Comparison of ENCODE assay signal across 17 cellular contexts in genomic region chr12:19239616-19240234, GRCh38.
DNase-seq lines count a peak whose midpoint lies in the region; ATAC-seq and TF ChIP-seq lines count a peak whose summit lies in the region.
"Had no signal": no experiment of that assay in that cellular context is flagged by ENCODE, and none has a peak within 500 bp of the region (broad histone marks: within the 10 kb centered on the region; RNA-seq: fewer than 3 reads in every experiment).

No MANE protein-coding gene starts in this region.

- peaks cover 50 to 87% of the 10 kb centered on the region in 2 donors for H3K4me1 ChIP-seq in adrenal gland (replicated peaks in 1 of 2)
- peaks cover 34% of the 10 kb centered on the region for H3K4me1 ChIP-seq in smooth muscle cell (ENCODE audit: low read depth)
- H3K4me1 ChIP-seq in Caco-2, result no peaks in the 10 kb centered on the region

- TF ChIP-seq CTCF in adrenal gland (IDR thresholded peaks at IDR 0.05) (no peak), fibroblast of the aortic adventitia (IDR thresholded peaks at IDR 0.05; ENCODE audit: insufficient read depth, low read length) (no peak), smooth muscle cell (IDR thresholded peaks at IDR 0.05; ENCODE audit: borderline replicate concordance, insufficient read depth, poor library complexity, severe bottlenecking) (no peak), Caco-2 (IDR thresholded peaks at IDR 0.05; ENCODE audit: insufficient read depth in 1 of 2, low read depth in 1 of 2, low read length in 1 of 2, severe bottlenecking in 1 of 2, unreplicated experiment in 1 of 2) (no peak)

- peaks cover 23% of the 10 kb centered on the region for H4K20me1 ChIP-seq in smooth muscle cell (ENCODE audit: low read depth)

- no peak overlapping the region for H3K4me3 ChIP-seq in adrenal gland
- no peak overlapping the region for H3K4me3 ChIP-seq in fibroblast of the aortic adventitia (ENCODE audit: low read depth, low read length)
- peak overlapping the region; percentile 2 for H3K4me3 ChIP-seq in smooth muscle cell
- H3K4me3 ChIP-seq in Caco-2 (ENCODE audit: low read depth, low read length), result no peak overlapping the region
- H3K4me3 ChIP-seq: heart right ventricle, thyroid gland had no signal

- POLR2A ChIA-PET in Caco-2 (lab: Charles Lee), result no interaction called here

- H2AFZ ChIP-seq in smooth muscle cell (ENCODE audit: low read depth), result no peak overlapping the region

- H3K36me3 Mint-ChIP-seq in Caco-2 (ENCODE audit: insufficient read depth, unreplicated experiment), result no peaks in the 10 kb centered on the region
- H3K36me3 Mint-ChIP-seq in activated T-helper 17 cell treated with anti-CD3 and anti-CD28 coated beads, Interleukin-2, amount 50 U/mL, for 72 hours (ENCODE audit: low read depth), result no peaks in the 10 kb centered on the region
- H3K36me3 Mint-ChIP-seq: activated CD8-positive, alpha-beta memory T cell treated with anti-CD3 and anti-CD28 coated beads, Interleukin-2, amount 10 ng/mL, durations not matched to agents 7 days and 5 days; activated naive CD8-positive, alpha-beta T cell treated with anti-CD3 and anti-CD28 coated beads, Interleukin-2, amount 10 ng/mL, durations not matched to agents 7 days and 5 days had no signal

- CTCF ChIA-PET in Caco-2 (lab: Charles Lee), result no interaction called here

- H3K27ac Mint-ChIP-seq in Caco-2 (ENCODE audit: unreplicated experiment), result no peak overlapping the region
- no peak overlapping the region for H3K27ac Mint-ChIP-seq in activated T-helper 17 cell treated with anti-CD3 and anti-CD28 coated beads, Interleukin-2, amount 50 U/mL, for 72 hours
- H3K27ac Mint-ChIP-seq: activated CD8-positive, alpha-beta memory T cell treated with anti-CD3 and anti-CD28 coated beads, Interleukin-2, amount 10 ng/mL, durations not matched to agents 7 days and 5 days; activated naive CD8-positive, alpha-beta T cell treated with anti-CD3 and anti-CD28 coated beads, Interleukin-2, amount 10 ng/mL, durations not matched to agents 7 days and 5 days had no signal

- H3K27me3 ChIP-seq in adrenal gland, result no peaks in the 10 kb centered on the region
- no peaks in the 10 kb centered on the region for H3K27me3 ChIP-seq in smooth muscle cell (ENCODE audit: low read depth)
- no peaks in the 10 kb centered on the region for H3K27me3 ChIP-seq in Caco-2 (replicated peaks; ENCODE audit: control insufficient read depth, insufficient read depth, low read length)
- H3K27me3 ChIP-seq: heart right ventricle, thyroid gland had no signal

- H3K27ac ChIP-seq in adrenal gland (peak overlapping the region in 4 of 5 donors; percentile 10 to 48 (median 34)), smooth muscle cell (ENCODE audit: low read depth) (peak overlapping the region; percentile 59)
- H3K27ac ChIP-seq: thyroid gland had no signal

- no TSS peak for BruUV-seq in Caco-2 (replicated peaks; lab: Mats Ljungman, UMichigan)

- intact Hi-C loops in adrenal gland (cut with DNase I) (no loop called here), Caco-2 (cut with micrococcal nuclease; ENCODE audit: unreplicated experiment) (no loop called here)

- peak overlapping the region; percentile 55 for H3K4me2 ChIP-seq in smooth muscle cell

- no peaks in the 10 kb centered on the region for H3K9me3 ChIP-seq in adrenal gland (replicated peaks in 1 of 3)
- no peaks in the 10 kb centered on the region for H3K9me3 ChIP-seq in smooth muscle cell (replicated peaks; ENCODE audit: low read depth)
- no peaks in the 10 kb centered on the region for H3K9me3 ChIP-seq in Caco-2
- H3K9me3 ChIP-seq: heart right ventricle, thyroid gland had no signal

- 38 to 53% (median 47%) methylated on average over 6 of the region's 6 CpGs for WGBS in adrenal gland, 4 donors
- WGBS in smooth muscle cell (ENCODE audit: low lambda C conversion rate), result 47% methylated on average over 6 of the region's 6 CpGs

- TF ChIP-seq POLR2A in adrenal gland (IDR thresholded peaks at IDR 0.05), result no peak

- no peak overlapping the region for H3K4me3 Mint-ChIP-seq in Caco-2 (ENCODE audit: unreplicated experiment)
- H3K4me3 Mint-ChIP-seq in activated T-helper 17 cell treated with anti-CD3 and anti-CD28 coated beads, Interleukin-2, amount 50 U/mL, for 72 hours, result no peak overlapping the region
- H3K4me3 Mint-ChIP-seq: activated CD8-positive, alpha-beta memory T cell treated with anti-CD3 and anti-CD28 coated beads, Interleukin-2, amount 10 ng/mL, durations not matched to agents 7 days and 5 days; activated naive CD8-positive, alpha-beta T cell treated with anti-CD3 and anti-CD28 coated beads, Interleukin-2, amount 10 ng/mL, durations not matched to agents 7 days and 5 days had no signal

- peaks cover 5% of the 10 kb centered on the region for H3F3A ChIP-seq in smooth muscle cell (ENCODE audit: low read depth)

- no peaks in the 10 kb centered on the region for H3K9me3 Mint-ChIP-seq in Caco-2 (ENCODE audit: unreplicated experiment)
- no peaks in the 10 kb centered on the region for H3K9me3 Mint-ChIP-seq in activated T-helper 17 cell treated with anti-CD3 and anti-CD28 coated beads, Interleukin-2, amount 50 U/mL, for 72 hours
- H3K9me3 Mint-ChIP-seq: activated naive CD8-positive, alpha-beta T cell treated with anti-CD3 and anti-CD28 coated beads, Interleukin-2, amount 10 ng/mL, durations not matched to agents 7 days and 5 days had no signal

- H3K9ac ChIP-seq in smooth muscle cell (ENCODE audit: low read depth), result no peak overlapping the region

- DNase-seq in HCEC 1CT, result peak; percentile 78
- DNase-seq in adrenal gland, result peak in 2 of 7 donors; percentile 26 to 33
- DNase-seq in fibroblast of the aortic adventitia (ENCODE audit: low read depth), result peak; percentile 81
- no peak for DNase-seq in smooth muscle cell (lab: John Stamatoyannopoulos, UW; ENCODE audit: unreplicated experiment)
- no peak for DNase-seq in Caco-2
- DNase-seq in T-helper 1 cell, result no peak
- DNase-seq: activated CD8-positive, alpha-beta memory T cell treated with anti-CD3 and anti-CD28 coated beads, Interleukin-2, amount 10 ng/mL, durations not matched to agents 7 days and 5 days; activated naive CD8-positive, alpha-beta T cell treated with anti-CD3 and anti-CD28 coated beads, Interleukin-2, amount 10 ng/mL, durations not matched to agents 7 days and 5 days; COR-L47; effector CD8-positive, alpha-beta T cell; heart right ventricle; NCI-H2081; SIG-M5; thyroid gland had no signal

- H3K27me3 Mint-ChIP-seq in Caco-2 (ENCODE audit: insufficient read depth, unreplicated experiment), result no peaks in the 10 kb centered on the region
- no peaks in the 10 kb centered on the region for H3K27me3 Mint-ChIP-seq in activated T-helper 17 cell treated with anti-CD3 and anti-CD28 coated beads, Interleukin-2, amount 50 U/mL, for 72 hours
- H3K27me3 Mint-ChIP-seq: activated CD8-positive, alpha-beta memory T cell treated with anti-CD3 and anti-CD28 coated beads, Interleukin-2, amount 10 ng/mL, durations not matched to agents 7 days and 5 days; activated naive CD8-positive, alpha-beta T cell treated with anti-CD3 and anti-CD28 coated beads, Interleukin-2, amount 10 ng/mL, durations not matched to agents 7 days and 5 days had no signal

- H3K79me2 ChIP-seq in smooth muscle cell (ENCODE audit: low read depth), result peaks cover 47% of the 10 kb centered on the region

- H3K36me3 ChIP-seq in adrenal gland (replicated peaks in 1 of 2) (no peaks in the 10 kb centered on the region), smooth muscle cell (ENCODE audit: low read depth) (no peaks in the 10 kb centered on the region), Caco-2 (ENCODE audit: control insufficient read depth, insufficient read depth, low read length) (no peaks in the 10 kb centered on the region)
- H3K36me3 ChIP-seq: heart right ventricle, thyroid gland had no signal

- no peak for ATAC-seq in GM19455 (IDR thresholded peaks at IDR 0.05; ENCODE audit: unreplicated experiment)
- ATAC-seq in activated T-helper 17 cell treated with anti-CD3 and anti-CD28 coated beads, Interleukin-2, amount 50 U/mL, for 72 hours (replicated peaks), result no peak
- ATAC-seq: activated CD8-positive, alpha-beta memory T cell treated with anti-CD3 and anti-CD28 coated beads, Interleukin-2, amount 10 ng/mL, durations not matched to agents 7 days and 5 days; heart right ventricle; left lobe of liver had no signal

- H3K4me1 Mint-ChIP-seq in Caco-2 (ENCODE audit: low read depth, unreplicated experiment), result peaks cover 2% of the 10 kb centered on the region
- H3K4me1 Mint-ChIP-seq in activated T-helper 17 cell treated with anti-CD3 and anti-CD28 coated beads, Interleukin-2, amount 50 U/mL, for 72 hours, result peaks cover 11% of the 10 kb centered on the region

Comparison
In these comparisons a context has a peak if more than half of its experiments do, and no peak if none do; other contexts are left out.
1. DNase-seq: peak in HCEC 1CT (single experiment) and fibroblast of the aortic adventitia (single experiment); none in smooth muscle cell (single experiment), Caco-2 (0 of 2) and T-helper 1 cell (0 of 5).